15 cellular contexts compared by ENCODE assay signal in genomic region chr7:157813053-157813452, GRCh38.
A peak's percentile ranks its signal among the peaks of the same experiment; 100 is the strongest.
DNase-seq lines count a peak whose midpoint lies in the region; TF ChIP-seq lines count a peak whose summit lies in the region.
"Had no signal": no experiment of that assay in that cellular context is flagged by ENCODE, and none has a peak within 500 bp of the region (broad histone marks: within the 10 kb centered on the region; RNA-seq: fewer than 3 reads in every experiment).

No MANE protein-coding gene starts in this region.

- H3K36me3 Mint-ChIP-seq in neural crest cell (ENCODE audit: low read depth): peaks cover 6% of the 10 kb centered on the region
- H3K36me3 Mint-ChIP-seq: CD8-positive, alpha-beta T cell had no signal

- peak overlapping the region; percentile 62 for H3K27ac Mint-ChIP-seq in neural crest cell (ENCODE audit: unreplicated experiment)
- H3K27ac Mint-ChIP-seq: B cell; CD8-positive, alpha-beta T cell had no signal

- H3K27ac ChIP-seq in left ventricle myocardium inferior (replicated peaks) (no peak overlapping the region), spleen (no peak overlapping the region)
- H3K27ac ChIP-seq: BLaER1 treated with 17β-estradiol and CSF1 and Interleukin-3, amounts not matched to agents 10 nM and 100 nM had no signal

- DNase-seq in left ventricle myocardium inferior (peak; percentile 5), cardiac septum (ENCODE audit: low spot score) (no peak), neural crest cell (ENCODE audit: low read depth, low spot score) (no peak), spleen (peak; percentile 60), AG20443 (ENCODE audit: low spot score) (no peak), NCI-H187 (lab: John Stamatoyannopoulos, UW) (no peak)
- no peak for DNase-seq in stimulated activated CD4-positive, alpha-beta T cell treated with anti-CD3 and anti-CD28 coated beads, Interleukin-2, amount 100 ng/mL, for 48 hours
- DNase-seq: 8988T; Calu3; CD8-positive, alpha-beta T cell; DMS79 treated with DMSO at 0.1 percent for 48 hours; GF-D8; H9 had no signal

- H3K36me3 ChIP-seq in left ventricle myocardium inferior (no peaks in the 10 kb centered on the region), spleen (no peaks in the 10 kb centered on the region)
- H3K36me3 ChIP-seq: BLaER1 treated with 17β-estradiol and CSF1 and Interleukin-3, amounts not matched to agents 10 nM and 100 nM had no signal

- H3K9me3 ChIP-seq in left ventricle myocardium inferior (replicated peaks) (peaks cover 9% of the 10 kb centered on the region), spleen (peaks cover 0 to 18% (median 5%) of the 10 kb centered on the region in 8 donors)

- H3K27me3 ChIP-seq in left ventricle myocardium inferior (ENCODE audit: low read depth) (peaks cover 14% of the 10 kb centered on the region), spleen (replicated peaks in 1 of 7) (peaks cover 0 to 8% (median 0%) of the 10 kb centered on the region in 7 donors)
- H3K27me3 ChIP-seq: BLaER1 treated with 17β-estradiol and CSF1 and Interleukin-3, amounts not matched to agents 10 nM and 100 nM had no signal

- peaks cover 40% of the 10 kb centered on the region for H3K4me1 Mint-ChIP-seq in neural crest cell
- H3K4me1 Mint-ChIP-seq: B cell had no signal

- intact Hi-C loops in left ventricle myocardium inferior (cut with micrococcal nuclease): no loop called here
- intact Hi-C loops in cardiac septum (cut with DNase I): no loop called here
- intact Hi-C loops in spleen (cut with DNase I; ENCODE audit: low total_unique reads): no loop called here

- H3K9me3 Mint-ChIP-seq in neural crest cell: peaks cover 4% of the 10 kb centered on the region
- H3K9me3 Mint-ChIP-seq: CD8-positive, alpha-beta T cell had no signal

- H3K4me3 ChIP-seq in left ventricle myocardium inferior (no peak overlapping the region), spleen (no peak overlapping the region)
- H3K4me3 ChIP-seq: BLaER1 treated with 17β-estradiol and CSF1 and Interleukin-3, amounts not matched to agents 10 nM and 100 nM had no signal

- WGBS in spleen, 5 donors: 91 to 94% (median 93%) methylated on average over 17 of the region's 17 CpGs

- TF ChIP-seq CTCF in left ventricle myocardium inferior (IDR thresholded peaks at IDR 0.05; ENCODE audit: borderline replicate concordance): no peak
- TF ChIP-seq CTCF in neural crest cell (conservative IDR thresholded peaks at IDR 0.05): no peak
- no peak for TF ChIP-seq CTCF in spleen (IDR thresholded peaks at IDR 0.05 in 8 of 11, conservative IDR thresholded peaks at IDR 0.05 in 3 of 11)

- no peaks in the 10 kb centered on the region for H3K4me1 ChIP-seq in left ventricle myocardium inferior
- H3K4me1 ChIP-seq in spleen: no peaks in the 10 kb centered on the region
- H3K4me1 ChIP-seq: BLaER1 treated with 17β-estradiol and CSF1 and Interleukin-3, amounts not matched to agents 10 nM and 100 nM had no signal

- H3K27me3 Mint-ChIP-seq in neural crest cell (ENCODE audit: low read depth): no peaks in the 10 kb centered on the region
- H3K27me3 Mint-ChIP-seq: B cell had no signal

- H3K4me3 Mint-ChIP-seq in neural crest cell: no peak overlapping the region
- H3K4me3 Mint-ChIP-seq: B cell; CD8-positive, alpha-beta T cell; H9 had no signal

- TF ChIP-seq POLR2A in spleen (IDR thresholded peaks at IDR 0.05): no peak

Comparison
In these comparisons a context has a peak if more than half of its experiments do, and no peak if none do; other contexts are left out.
1. DNase-seq: peak in left ventricle myocardium inferior (single experiment) and spleen (single experiment); none in cardiac septum (single experiment), neural crest cell (single experiment), AG20443 (single experiment), NCI-H187 (0 of 2) and stimulated activated CD4-positive, alpha-beta T cell treated with anti-CD3 and anti-CD28 coated beads, Interleukin-2, amount 100 ng/mL, for 48 hours (0 of 2).